ENCODE assay signal across 1 cellular context in genomic region chr2:37892436-37893114, GRCh38.
TF ChIP-seq lines count a peak whose summit lies in the region.

No MANE protein-coding gene starts in this region.

TF ChIP-seq in GM12878, 131 proteins besides CTCF, POLR2A, EP300 and RAD21 (continued from another document):
- TF ChIP-seq FOXM1 (IDR thresholded peaks at IDR 0.05; ENCODE audit: low read depth, low read length) (peak; percentile 43; the same call in 1 of the 2 replicates), HCFC1 (IDR thresholded peaks at IDR 0.05; ENCODE audit: low read length) (no peak; the same call in 1 of the 2 replicates), MLLT1 (IDR thresholded peaks at IDR 0.05) (peak; percentile 66; the same call in 1 of the 2 replicates), RUNX3 (IDR thresholded peaks at IDR 0.05; ENCODE audit: low read length) (peak; percentile 93), JUNB (IDR thresholded peaks at IDR 0.05) (0 out of 2 replicates have a peak, but pooled peaks have one; percentile 21), WRNIP1 (IDR thresholded peaks at IDR 0.05; ENCODE audit: borderline replicate concordance, low read depth, low read length) (no peak), SMAD1 (IDR thresholded peaks at IDR 0.05; ENCODE audit: low read depth, partially characterized antibody) (no peak), ZNF217 (IDR thresholded peaks at IDR 0.05) (no peak), PBX3 (IDR thresholded peaks at IDR 0.05; ENCODE audit: insufficient replicate concordance, low read depth, low read length) (peak; percentile 91), CBX3 (IDR thresholded peaks at IDR 0.05; ENCODE audit: borderline replicate concordance, low read depth) (no peak), ZNF622 (IDR thresholded peaks at IDR 0.05) (peak; percentile 56), ZNF687 (IDR thresholded peaks at IDR 0.05) (peak; percentile 11; the same call in 1 of the 2 replicates), MYC (IDR thresholded peaks at IDR 0.05; ENCODE audit: insufficient read depth, insufficient read length, insufficient replicate concordance, low read length, severe bottlenecking) (no peak), ZBTB11 (CRISPR knock-in tag; IDR thresholded peaks at IDR 0.05) (no peak), IKZF1 (conservative IDR thresholded peaks at IDR 0.05) (no peak), NFIC (IDR thresholded peaks at IDR 0.05; ENCODE audit: low read depth, low read length) (peak; percentile 68; the same call in 1 of the 2 replicates), KAT2A (conservative IDR thresholded peaks at IDR 0.05; ENCODE audit: control insufficient read depth, low read depth, low read length) (no peak), IKZF2 (IDR thresholded peaks at IDR 0.05) (peak; percentile 16 to 56; a peak in 2 of 4 replicates), SPI1 (IDR thresholded peaks at IDR 0.05; ENCODE audit: borderline replicate concordance, insufficient read depth, low read depth, low read length) (peak; percentile 93), EED (IDR thresholded peaks at IDR 0.05; ENCODE audit: low read depth) (no peak), HDAC6 (IDR thresholded peaks at IDR 0.05; ENCODE audit: unreplicated experiment) (no peak), SIX5 (IDR thresholded peaks at IDR 0.05; ENCODE audit: low read depth, low read length, severe bottlenecking) (no peak), SUPT20H (IDR thresholded peaks at IDR 0.05; ENCODE audit: borderline replicate concordance, control insufficient read depth, low read depth, low read length) (no peak), SREBF2 (IDR thresholded peaks at IDR 0.05; ENCODE audit: low read length) (no peak), TAF1 (IDR thresholded peaks at IDR 0.05; ENCODE audit: borderline replicate concordance, low read depth, low read length) (peak; percentile 37; the same call in 1 of the 2 replicates), IRF4 (IDR thresholded peaks at IDR 0.05; ENCODE audit: low read depth, low read length) (peak; percentile 73; the same call in 1 of the 2 replicates), ZBED1 (IDR thresholded peaks at IDR 0.05; ENCODE audit: borderline replicate concordance) (no peak), ATF2 (IDR thresholded peaks at IDR 0.05; ENCODE audit: low read length) (peak; percentile 17; the same call in 1 of the 2 replicates), ATF7 (IDR thresholded peaks at IDR 0.05; ENCODE audit: low read depth) (peak; percentile 60), BHLHE40 (IDR thresholded peaks at IDR 0.05; ENCODE audit: borderline replicate concordance in 1 of 2, low read depth in 2 of 2, low read length in 1 of 2) (peak in 1 of 2 experiments; percentile 7; a peak in 1 of 4 replicates), ZNF384 (IDR thresholded peaks at IDR 0.05; ENCODE audit: borderline replicate concordance, low read depth, low read length) (peak; percentile 91), CHD1 (IDR thresholded peaks at IDR 0.05; ENCODE audit: low read depth, low read length) (no peak), TCF3 (IDR thresholded peaks at IDR 0.05; ENCODE audit: borderline replicate concordance, insufficient read depth, low read depth, low read length) (0 out of 2 replicates have a peak, but pooled peaks have one; percentile 7), RFX5 (IDR thresholded peaks at IDR 0.05; ENCODE audit: low read depth, low read length) (no peak), CBFB (IDR thresholded peaks at IDR 0.05; ENCODE audit: low read depth) (0 out of 2 replicates have a peak, but pooled peaks have one; percentile 60), SRF (IDR thresholded peaks at IDR 0.05; ENCODE audit: low read depth in 2 of 2, low read length in 2 of 2) (peak; percentile 82 to 98), PML (IDR thresholded peaks at IDR 0.05; ENCODE audit: low read length) (no peak), TCF12 (IDR thresholded peaks at IDR 0.05; ENCODE audit: low read depth, low read length) (0 out of 2 replicates have a peak, but pooled peaks have one; percentile 45), NBN (IDR thresholded peaks at IDR 0.05) (peak; percentile 73; the same call in 1 of the 2 replicates), ETV6 (conservative IDR thresholded peaks at IDR 0.05 in 1 of 2, IDR thresholded peaks at IDR 0.05 in 1 of 2; ENCODE audit: borderline replicate concordance in 1 of 2, low read depth in 1 of 2) (no peak)
- TF ChIP-seq, protein P1, sequence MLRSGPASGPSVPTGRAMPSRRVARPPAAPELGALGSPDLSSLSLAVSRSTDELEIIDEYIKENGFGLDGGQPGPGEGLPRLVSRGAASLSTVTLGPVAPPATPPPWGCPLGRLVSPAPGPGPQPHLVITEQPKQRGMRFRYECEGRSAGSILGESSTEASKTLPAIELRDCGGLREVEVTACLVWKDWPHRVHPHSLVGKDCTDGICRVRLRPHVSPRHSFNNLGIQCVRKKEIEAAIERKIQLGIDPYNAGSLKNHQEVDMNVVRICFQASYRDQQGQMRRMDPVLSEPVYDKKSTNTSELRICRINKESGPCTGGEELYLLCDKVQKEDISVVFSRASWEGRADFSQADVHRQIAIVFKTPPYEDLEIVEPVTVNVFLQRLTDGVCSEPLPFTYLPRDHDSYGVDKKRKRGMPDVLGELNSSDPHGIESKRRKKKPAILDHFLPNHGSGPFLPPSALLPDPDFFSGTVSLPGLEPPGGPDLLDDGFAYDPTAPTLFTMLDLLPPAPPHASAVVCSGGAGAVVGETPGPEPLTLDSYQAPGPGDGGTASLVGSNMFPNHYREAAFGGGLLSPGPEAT (IDR thresholded peaks at IDR 0.05; ENCODE audit: low read depth): peak; percentile 55; the same call in 1 of the 2 replicates
- TF ChIP-seq, protein P2, sequence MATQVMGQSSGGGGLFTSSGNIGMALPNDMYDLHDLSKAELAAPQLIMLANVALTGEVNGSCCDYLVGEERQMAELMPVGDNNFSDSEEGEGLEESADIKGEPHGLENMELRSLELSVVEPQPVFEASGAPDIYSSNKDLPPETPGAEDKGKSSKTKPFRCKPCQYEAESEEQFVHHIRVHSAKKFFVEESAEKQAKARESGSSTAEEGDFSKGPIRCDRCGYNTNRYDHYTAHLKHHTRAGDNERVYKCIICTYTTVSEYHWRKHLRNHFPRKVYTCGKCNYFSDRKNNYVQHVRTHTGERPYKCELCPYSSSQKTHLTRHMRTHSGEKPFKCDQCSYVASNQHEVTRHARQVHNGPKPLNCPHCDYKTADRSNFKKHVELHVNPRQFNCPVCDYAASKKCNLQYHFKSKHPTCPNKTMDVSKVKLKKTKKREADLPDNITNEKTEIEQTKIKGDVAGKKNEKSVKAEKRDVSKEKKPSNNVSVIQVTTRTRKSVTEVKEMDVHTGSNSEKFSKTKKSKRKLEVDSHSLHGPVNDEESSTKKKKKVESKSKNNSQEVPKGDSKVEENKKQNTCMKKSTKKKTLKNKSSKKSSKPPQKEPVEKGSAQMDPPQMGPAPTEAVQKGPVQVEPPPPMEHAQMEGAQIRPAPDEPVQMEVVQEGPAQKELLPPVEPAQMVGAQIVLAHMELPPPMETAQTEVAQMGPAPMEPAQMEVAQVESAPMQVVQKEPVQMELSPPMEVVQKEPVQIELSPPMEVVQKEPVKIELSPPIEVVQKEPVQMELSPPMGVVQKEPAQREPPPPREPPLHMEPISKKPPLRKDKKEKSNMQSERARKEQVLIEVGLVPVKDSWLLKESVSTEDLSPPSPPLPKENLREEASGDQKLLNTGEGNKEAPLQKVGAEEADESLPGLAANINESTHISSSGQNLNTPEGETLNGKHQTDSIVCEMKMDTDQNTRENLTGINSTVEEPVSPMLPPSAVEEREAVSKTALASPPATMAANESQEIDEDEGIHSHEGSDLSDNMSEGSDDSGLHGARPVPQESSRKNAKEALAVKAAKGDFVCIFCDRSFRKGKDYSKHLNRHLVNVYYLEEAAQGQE (IDR thresholded peaks at IDR 0.05; ENCODE audit: low read depth, low read length): no peak
- TF ChIP-seq, protein P3, sequence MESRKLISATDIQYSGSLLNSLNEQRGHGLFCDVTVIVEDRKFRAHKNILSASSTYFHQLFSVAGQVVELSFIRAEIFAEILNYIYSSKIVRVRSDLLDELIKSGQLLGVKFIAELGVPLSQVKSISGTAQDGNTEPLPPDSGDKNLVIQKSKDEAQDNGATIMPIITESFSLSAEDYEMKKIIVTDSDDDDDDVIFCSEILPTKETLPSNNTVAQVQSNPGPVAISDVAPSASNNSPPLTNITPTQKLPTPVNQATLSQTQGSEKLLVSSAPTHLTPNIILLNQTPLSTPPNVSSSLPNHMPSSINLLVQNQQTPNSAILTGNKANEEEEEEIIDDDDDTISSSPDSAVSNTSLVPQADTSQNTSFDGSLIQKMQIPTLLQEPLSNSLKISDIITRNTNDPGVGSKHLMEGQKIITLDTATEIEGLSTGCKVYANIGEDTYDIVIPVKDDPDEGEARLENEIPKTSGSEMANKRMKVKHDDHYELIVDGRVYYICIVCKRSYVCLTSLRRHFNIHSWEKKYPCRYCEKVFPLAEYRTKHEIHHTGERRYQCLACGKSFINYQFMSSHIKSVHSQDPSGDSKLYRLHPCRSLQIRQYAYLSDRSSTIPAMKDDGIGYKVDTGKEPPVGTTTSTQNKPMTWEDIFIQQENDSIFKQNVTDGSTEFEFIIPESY (IDR thresholded peaks at IDR 0.05): 0 out of 2 replicates have a peak, but pooled peaks have one; percentile 20
